Comparison of ENCODE assay signal across 8 cellular contexts in the genomic region with DNA sequence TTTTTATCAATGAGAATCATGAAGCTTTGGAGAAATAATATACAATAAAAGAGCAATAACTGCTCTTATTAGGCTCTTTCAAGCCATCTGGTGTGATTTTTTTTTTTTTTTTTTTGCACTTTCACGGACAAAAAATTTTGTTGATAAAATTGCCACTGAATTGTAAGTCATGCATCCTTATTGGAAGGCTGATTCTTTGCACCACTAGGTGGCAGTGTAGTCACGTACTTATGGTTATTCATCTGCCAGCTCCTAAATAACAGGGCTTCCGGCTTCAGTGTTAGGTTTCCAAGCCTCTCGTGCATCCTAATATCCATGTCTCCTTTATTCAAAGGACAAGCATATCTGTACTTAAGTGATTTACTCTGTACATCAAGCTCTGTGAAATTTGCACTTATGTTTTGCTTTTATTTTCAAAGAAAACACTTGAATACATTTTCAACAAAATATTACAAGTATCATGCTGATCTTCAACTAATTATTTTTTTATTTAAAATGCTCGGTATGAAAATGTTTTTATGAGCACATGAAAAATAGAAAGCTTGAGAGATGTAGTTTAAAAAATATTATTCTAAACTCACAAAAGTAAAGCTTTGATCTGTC.
A peak's percentile ranks its signal among the peaks of the same experiment; 100 is the strongest.
DNase-seq lines count a peak whose midpoint lies in the region; ATAC-seq and TF ChIP-seq lines count a peak whose summit lies in the region.

No MANE protein-coding gene starts in this region.

- ATAC-seq in HG02798 (IDR thresholded peaks at IDR 0.05; ENCODE audit: poor library complexity, unreplicated experiment): peak; percentile 82

- WGBS in SK-N-SH (ENCODE audit: low lambda C conversion rate): 16% methylated on average over 5 of the region's 5 CpGs

- H2AFZ ChIP-seq in SK-N-SH (ENCODE audit: low read depth): peak overlapping the region; percentile 24; the same call in 1 of the 2 replicates

- H3K9ac ChIP-seq in SK-N-SH: no peak overlapping the region

- no peaks in the 10 kb centered on the region for H3K9me2 ChIP-seq in SK-N-SH

- no peaks in the 10 kb centered on the region for H4K20me1 ChIP-seq in SK-N-SH (ENCODE audit: insufficient read depth)

- H3K9me3 Mint-ChIP-seq in brain (no peaks in the 10 kb centered on the region), immature natural killer cell (peaks cover 0 to 9% (median 0%) of the 10 kb centered on the region in 6 donors)

- H3K9me3 ChIP-seq in AG04450 (ENCODE audit: control insufficient read depth, insufficient read depth, low read length): no peaks in the 10 kb centered on the region
- no peaks in the 10 kb centered on the region for H3K9me3 ChIP-seq in SK-N-SH

- H3K4me3 ChIP-seq in AG04450 (ENCODE audit: low read depth, low read length) (no peak overlapping the region), SK-N-SH (ENCODE audit: low read depth in 2 of 2, low read length in 1 of 2) (peak overlapping the region in 1 of 2 experiments; percentile 5; a peak in 1 of 4 replicates)

- H3K79me2 ChIP-seq in SK-N-SH (ENCODE audit: insufficient read depth): no peaks in the 10 kb centered on the region

- TF ChIP-seq EP300 in SK-N-SH (IDR thresholded peaks at IDR 0.05; ENCODE audit: borderline replicate concordance in 1 of 2, low read depth in 1 of 2, low read length in 1 of 2): no peak

- DNase-seq in AG04450 (ENCODE audit: low read depth, low spot score) (peak; percentile 85), GM13977 (ENCODE audit: low spot score) (peak; percentile 42), NCI-H1092 treated with DMSO at 0.1 percent for 48 hours (lab: John Stamatoyannopoulos, UW) (peak; percentile 89), SK-N-SH (peak; percentile 59), immature natural killer cell (peak; percentile 7 to 13 (median 9))
- DNase-seq in stimulated activated CD4-positive, alpha-beta T cell treated with anti-CD3 and anti-CD28 coated beads, Interleukin-1b, Interleukin-23, amount 100 ng/mL, for 1 hour (ENCODE audit: low read depth in 2 of 2): peak; percentile 4 to 19

- H3K27me3 Mint-ChIP-seq in brain: no peaks in the 10 kb centered on the region
- H3K27me3 Mint-ChIP-seq in immature natural killer cell (ENCODE audit: low read depth in 3 of 3): peaks cover 0 to 2% (median under 1%) of the 10 kb centered on the region in 3 donors

- POLR2A ChIA-PET in AG04450 (lab: Yijun Ruan, JAX): no interaction called here
- POLR2A ChIA-PET in SK-N-SH (lab: Yijun Ruan, JAX): no interaction called here

- H3K27me3 ChIP-seq in AG04450 (ENCODE audit: control insufficient read depth, insufficient read depth, low read length): no peaks in the 10 kb centered on the region
- no peaks in the 10 kb centered on the region for H3K27me3 ChIP-seq in SK-N-SH (ENCODE audit: insufficient read depth)

- peak; percentile 86 for TF ChIP-seq RAD21 in SK-N-SH (IDR thresholded peaks at IDR 0.05; ENCODE audit: low read length)

- H3K27ac ChIP-seq in AG04450 (ENCODE audit: low read depth, low read length): no peak overlapping the region
- no peak overlapping the region for H3K27ac ChIP-seq in SK-N-SH (ENCODE audit: low read depth in 2 of 2, low read length in 1 of 2)

- CTCF ChIA-PET in AG04450 (lab: Charles Lee) (interaction anchor here (0.5 to 4.5 kb wide), 83 partner anchors 9 to 1883 kb away, joined by 3 to 65 read pairs (median 5); no protein-coding TSS in a partner anchor), SK-N-SH (lab: Yijun Ruan, JAX) (interaction anchor here (0.6 to 4.0 kb wide), 46 partner anchors 10 to 1197 kb away, joined by 3 to 51 read pairs (median 4); no protein-coding TSS in a partner anchor)

- H3K36me3 Mint-ChIP-seq in brain: no peaks in the 10 kb centered on the region
- no peaks in the 10 kb centered on the region for H3K36me3 Mint-ChIP-seq in immature natural killer cell

- TF ChIP-seq CTCF in AG04450 (IDR thresholded peaks at IDR 0.05; ENCODE audit: low read depth, low read length) (peak; percentile 88), GM13977 (IDR thresholded peaks at IDR 0.05; ENCODE audit: extremely low read depth, insufficient read depth, missing control alignments) (peak; percentile 80), SK-N-SH (IDR thresholded peaks at IDR 0.05) (peak; percentile 86), brain (conservative IDR thresholded peaks at IDR 0.05) (peak; percentile 79 to 85)

- H3K4me3 Mint-ChIP-seq in brain: peak overlapping the region in 1 of 5 experiments; percentile 33
- H3K4me3 Mint-ChIP-seq in immature natural killer cell: no peak overlapping the region

- in situ Hi-C loops in GM13977 (cut with MboI; ENCODE audit: low pct_unique_long_range_greater_than_20kb, low sequenced_read_pairs, unreplicated experiment): no loop called here

- H3K4me2 ChIP-seq in SK-N-SH: no peak overlapping the region

- H3K4me1 ChIP-seq in SK-N-SH (ENCODE audit: control insufficient read depth in 1 of 2, insufficient read depth in 2 of 2, low read depth in 1 of 2, low read length in 1 of 2): no peaks in the 10 kb centered on the region; a peak in 2 of 4 replicates

- H3K27ac Mint-ChIP-seq in brain (no peak overlapping the region), immature natural killer cell (no peak overlapping the region)

- no peaks in the 10 kb centered on the region for H3K36me3 ChIP-seq in SK-N-SH (replicated peaks in 1 of 2; ENCODE audit: control insufficient read depth in 1 of 2, insufficient read depth in 2 of 2, low read length in 1 of 2)

- H3K4me1 Mint-ChIP-seq in brain (peaks cover 31% of the 10 kb centered on the region), immature natural killer cell (peaks cover 0 to 2% of the 10 kb centered on the region in 2 donors)

- no peaks in the 10 kb centered on the region for H3F3A ChIP-seq in SK-N-SH (replicated peaks; ENCODE audit: insufficient read depth)

TF ChIP-seq in SK-N-SH, 30 proteins besides CTCF, POLR2A, EP300 and RAD21:
- TF ChIP-seq, protein P1, sequence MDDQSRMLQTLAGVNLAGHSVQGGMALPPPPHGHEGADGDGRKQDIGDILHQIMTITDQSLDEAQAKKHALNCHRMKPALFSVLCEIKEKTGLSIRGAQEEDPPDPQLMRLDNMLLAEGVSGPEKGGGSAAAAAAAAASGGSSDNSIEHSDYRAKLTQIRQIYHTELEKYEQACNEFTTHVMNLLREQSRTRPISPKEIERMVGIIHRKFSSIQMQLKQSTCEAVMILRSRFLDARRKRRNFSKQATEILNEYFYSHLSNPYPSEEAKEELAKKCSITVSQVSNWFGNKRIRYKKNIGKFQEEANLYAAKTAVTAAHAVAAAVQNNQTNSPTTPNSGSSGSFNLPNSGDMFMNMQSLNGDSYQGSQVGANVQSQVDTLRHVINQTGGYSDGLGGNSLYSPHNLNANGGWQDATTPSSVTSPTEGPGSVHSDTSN (IDR thresholded peaks at IDR 0.05): no peak
- TF ChIP-seq, protein P2, sequence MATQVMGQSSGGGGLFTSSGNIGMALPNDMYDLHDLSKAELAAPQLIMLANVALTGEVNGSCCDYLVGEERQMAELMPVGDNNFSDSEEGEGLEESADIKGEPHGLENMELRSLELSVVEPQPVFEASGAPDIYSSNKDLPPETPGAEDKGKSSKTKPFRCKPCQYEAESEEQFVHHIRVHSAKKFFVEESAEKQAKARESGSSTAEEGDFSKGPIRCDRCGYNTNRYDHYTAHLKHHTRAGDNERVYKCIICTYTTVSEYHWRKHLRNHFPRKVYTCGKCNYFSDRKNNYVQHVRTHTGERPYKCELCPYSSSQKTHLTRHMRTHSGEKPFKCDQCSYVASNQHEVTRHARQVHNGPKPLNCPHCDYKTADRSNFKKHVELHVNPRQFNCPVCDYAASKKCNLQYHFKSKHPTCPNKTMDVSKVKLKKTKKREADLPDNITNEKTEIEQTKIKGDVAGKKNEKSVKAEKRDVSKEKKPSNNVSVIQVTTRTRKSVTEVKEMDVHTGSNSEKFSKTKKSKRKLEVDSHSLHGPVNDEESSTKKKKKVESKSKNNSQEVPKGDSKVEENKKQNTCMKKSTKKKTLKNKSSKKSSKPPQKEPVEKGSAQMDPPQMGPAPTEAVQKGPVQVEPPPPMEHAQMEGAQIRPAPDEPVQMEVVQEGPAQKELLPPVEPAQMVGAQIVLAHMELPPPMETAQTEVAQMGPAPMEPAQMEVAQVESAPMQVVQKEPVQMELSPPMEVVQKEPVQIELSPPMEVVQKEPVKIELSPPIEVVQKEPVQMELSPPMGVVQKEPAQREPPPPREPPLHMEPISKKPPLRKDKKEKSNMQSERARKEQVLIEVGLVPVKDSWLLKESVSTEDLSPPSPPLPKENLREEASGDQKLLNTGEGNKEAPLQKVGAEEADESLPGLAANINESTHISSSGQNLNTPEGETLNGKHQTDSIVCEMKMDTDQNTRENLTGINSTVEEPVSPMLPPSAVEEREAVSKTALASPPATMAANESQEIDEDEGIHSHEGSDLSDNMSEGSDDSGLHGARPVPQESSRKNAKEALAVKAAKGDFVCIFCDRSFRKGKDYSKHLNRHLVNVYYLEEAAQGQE (IDR thresholded peaks at IDR 0.05; ENCODE audit: low read depth, low read length): no peak
- peak; percentile 50 for TF ChIP-seq SMC3 (IDR thresholded peaks at IDR 0.05; ENCODE audit: low read depth, low read length)
- no peak for TF ChIP-seq GABPA (IDR thresholded peaks at IDR 0.05; ENCODE audit: low read depth)

Comparison
In these comparisons a context has a peak if more than half of its experiments do, and no peak if none do; other contexts are left out.
1. DNase-seq: peak in every context shown above with its lines; median percentile 89 in NCI-H1092 treated with DMSO at 0.1 percent for 48 hours; 85 in AG04450; 59 in SK-N-SH; 42 in GM13977; 12 in stimulated activated CD4-positive, alpha-beta T cell treated with anti-CD3 and anti-CD28 coated beads, Interleukin-1b, Interleukin-23, amount 100 ng/mL, for 1 hour; 9 in immature natural killer cell.